In the genomic region with DNA sequence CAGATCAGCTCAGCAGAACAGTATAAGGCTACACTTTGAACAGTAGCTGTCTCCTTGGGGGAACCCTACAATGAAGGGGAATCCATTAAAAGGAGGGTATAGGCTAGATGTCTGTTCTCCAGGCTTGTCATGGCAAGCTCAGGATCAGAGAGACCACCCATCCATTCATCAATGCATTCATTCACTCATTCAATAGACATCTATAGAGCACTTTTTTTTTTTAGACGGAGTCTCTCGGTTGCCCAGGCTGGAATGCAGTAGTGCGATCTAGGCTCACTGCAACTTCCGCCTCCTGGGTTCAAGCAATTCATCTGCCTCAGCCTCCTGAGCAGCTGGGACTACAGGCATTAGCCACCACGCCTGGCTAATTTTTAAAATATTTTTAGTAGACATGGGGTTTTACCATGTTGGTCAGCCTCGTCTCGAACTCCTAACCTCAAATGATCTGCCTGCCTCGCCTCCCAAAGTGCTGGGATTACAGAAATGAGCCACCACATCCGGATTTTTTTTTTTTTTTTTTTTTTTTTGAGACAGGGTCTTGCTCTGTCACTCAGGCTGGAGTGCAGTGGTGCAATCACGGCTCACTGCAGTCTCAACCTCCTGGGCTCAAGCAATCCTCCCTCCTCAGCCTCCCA, we compare ENCODE assay signal across 1 cellular context.
TF ChIP-seq lines count a peak whose summit lies in the region.

No MANE protein-coding gene starts in this region.

TF ChIP-seq in GM12878, 131 proteins besides CTCF, POLR2A, EP300 and RAD21:
- TF ChIP-seq, protein P1, sequence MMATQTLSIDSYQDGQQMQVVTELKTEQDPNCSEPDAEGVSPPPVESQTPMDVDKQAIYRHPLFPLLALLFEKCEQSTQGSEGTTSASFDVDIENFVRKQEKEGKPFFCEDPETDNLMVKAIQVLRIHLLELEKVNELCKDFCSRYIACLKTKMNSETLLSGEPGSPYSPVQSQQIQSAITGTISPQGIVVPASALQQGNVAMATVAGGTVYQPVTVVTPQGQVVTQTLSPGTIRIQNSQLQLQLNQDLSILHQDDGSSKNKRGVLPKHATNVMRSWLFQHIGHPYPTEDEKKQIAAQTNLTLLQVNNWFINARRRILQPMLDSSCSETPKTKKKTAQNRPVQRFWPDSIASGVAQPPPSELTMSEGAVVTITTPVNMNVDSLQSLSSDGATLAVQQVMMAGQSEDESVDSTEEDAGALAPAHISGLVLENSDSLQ (IDR thresholded peaks at IDR 0.05) = peak; percentile 90
- TF ChIP-seq ATF2 (IDR thresholded peaks at IDR 0.05; ENCODE audit: low read length) (peak; percentile 49; the same call in 1 of the 2 replicates), ZNF384 (IDR thresholded peaks at IDR 0.05; ENCODE audit: borderline replicate concordance, low read depth, low read length) (peak; percentile 49; the same call in 1 of the 2 replicates), PAX5 (IDR thresholded peaks at IDR 0.05; ENCODE audit: borderline replicate concordance, low read depth, low read length) (peak; percentile 34; the same call in 1 of the 2 replicates), IKZF2 (IDR thresholded peaks at IDR 0.05) (peak in 1 of 2 experiments; percentile 11; a peak in 1 of 4 replicates), MLLT1 (IDR thresholded peaks at IDR 0.05) (peak; percentile 9; the same call in 1 of the 2 replicates), CREM (IDR thresholded peaks at IDR 0.05; ENCODE audit: low read depth) (peak; percentile 36; the same call in 1 of the 2 replicates), JUNB (IDR thresholded peaks at IDR 0.05) (peak; percentile 67), ETV6 (conservative IDR thresholded peaks at IDR 0.05 in 1 of 2, IDR thresholded peaks at IDR 0.05 in 1 of 2; ENCODE audit: borderline replicate concordance in 1 of 2, low read depth in 1 of 2) (0 out of 4 replicates have a peak, but pooled peaks of 1 of the 2 experiments have one; percentile 2), RUNX3 (IDR thresholded peaks at IDR 0.05; ENCODE audit: low read length) (peak; percentile 79), EED (IDR thresholded peaks at IDR 0.05; ENCODE audit: low read depth) (peak; percentile 65; the same call in 1 of the 2 replicates), MEF2A (IDR thresholded peaks at IDR 0.05; ENCODE audit: insufficient read depth, low read depth, low read length) (0 out of 2 replicates have a peak, but pooled peaks have one; percentile 53), ZNF24 (IDR thresholded peaks at IDR 0.05) (peak; percentile 64; the same call in 1 of the 2 replicates), NR2F1 (conservative IDR thresholded peaks at IDR 0.05) (0 out of 2 replicates have a peak, but pooled peaks have one; percentile 17)
- TF ChIP-seq, protein P2, sequence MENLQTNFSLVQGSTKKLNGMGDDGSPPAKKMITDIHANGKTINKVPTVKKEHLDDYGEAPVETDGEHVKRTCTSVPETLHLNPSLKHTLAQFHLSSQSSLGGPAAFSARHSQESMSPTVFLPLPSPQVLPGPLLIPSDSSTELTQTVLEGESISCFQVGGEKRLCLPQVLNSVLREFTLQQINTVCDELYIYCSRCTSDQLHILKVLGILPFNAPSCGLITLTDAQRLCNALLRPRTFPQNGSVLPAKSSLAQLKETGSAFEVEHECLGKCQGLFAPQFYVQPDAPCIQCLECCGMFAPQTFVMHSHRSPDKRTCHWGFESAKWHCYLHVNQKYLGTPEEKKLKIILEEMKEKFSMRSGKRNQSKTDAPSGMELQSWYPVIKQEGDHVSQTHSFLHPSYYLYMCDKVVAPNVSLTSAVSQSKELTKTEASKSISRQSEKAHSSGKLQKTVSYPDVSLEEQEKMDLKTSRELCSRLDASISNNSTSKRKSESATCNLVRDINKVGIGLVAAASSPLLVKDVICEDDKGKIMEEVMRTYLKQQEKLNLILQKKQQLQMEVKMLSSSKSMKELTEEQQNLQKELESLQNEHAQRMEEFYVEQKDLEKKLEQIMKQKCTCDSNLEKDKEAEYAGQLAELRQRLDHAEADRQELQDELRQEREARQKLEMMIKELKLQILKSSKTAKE (IDR thresholded peaks at IDR 0.05; ENCODE audit: low read depth, poor library complexity, severe bottlenecking) = peak; percentile 53
- TF ChIP-seq, protein P3, sequence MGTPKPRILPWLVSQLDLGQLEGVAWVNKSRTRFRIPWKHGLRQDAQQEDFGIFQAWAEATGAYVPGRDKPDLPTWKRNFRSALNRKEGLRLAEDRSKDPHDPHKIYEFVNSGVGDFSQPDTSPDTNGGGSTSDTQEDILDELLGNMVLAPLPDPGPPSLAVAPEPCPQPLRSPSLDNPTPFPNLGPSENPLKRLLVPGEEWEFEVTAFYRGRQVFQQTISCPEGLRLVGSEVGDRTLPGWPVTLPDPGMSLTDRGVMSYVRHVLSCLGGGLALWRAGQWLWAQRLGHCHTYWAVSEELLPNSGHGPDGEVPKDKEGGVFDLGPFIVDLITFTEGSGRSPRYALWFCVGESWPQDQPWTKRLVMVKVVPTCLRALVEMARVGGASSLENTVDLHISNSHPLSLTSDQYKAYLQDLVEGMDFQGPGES (IDR thresholded peaks at IDR 0.05) = 0 out of 2 replicates have a peak, but pooled peaks have one; percentile 37
- TF ChIP-seq, protein P4, sequence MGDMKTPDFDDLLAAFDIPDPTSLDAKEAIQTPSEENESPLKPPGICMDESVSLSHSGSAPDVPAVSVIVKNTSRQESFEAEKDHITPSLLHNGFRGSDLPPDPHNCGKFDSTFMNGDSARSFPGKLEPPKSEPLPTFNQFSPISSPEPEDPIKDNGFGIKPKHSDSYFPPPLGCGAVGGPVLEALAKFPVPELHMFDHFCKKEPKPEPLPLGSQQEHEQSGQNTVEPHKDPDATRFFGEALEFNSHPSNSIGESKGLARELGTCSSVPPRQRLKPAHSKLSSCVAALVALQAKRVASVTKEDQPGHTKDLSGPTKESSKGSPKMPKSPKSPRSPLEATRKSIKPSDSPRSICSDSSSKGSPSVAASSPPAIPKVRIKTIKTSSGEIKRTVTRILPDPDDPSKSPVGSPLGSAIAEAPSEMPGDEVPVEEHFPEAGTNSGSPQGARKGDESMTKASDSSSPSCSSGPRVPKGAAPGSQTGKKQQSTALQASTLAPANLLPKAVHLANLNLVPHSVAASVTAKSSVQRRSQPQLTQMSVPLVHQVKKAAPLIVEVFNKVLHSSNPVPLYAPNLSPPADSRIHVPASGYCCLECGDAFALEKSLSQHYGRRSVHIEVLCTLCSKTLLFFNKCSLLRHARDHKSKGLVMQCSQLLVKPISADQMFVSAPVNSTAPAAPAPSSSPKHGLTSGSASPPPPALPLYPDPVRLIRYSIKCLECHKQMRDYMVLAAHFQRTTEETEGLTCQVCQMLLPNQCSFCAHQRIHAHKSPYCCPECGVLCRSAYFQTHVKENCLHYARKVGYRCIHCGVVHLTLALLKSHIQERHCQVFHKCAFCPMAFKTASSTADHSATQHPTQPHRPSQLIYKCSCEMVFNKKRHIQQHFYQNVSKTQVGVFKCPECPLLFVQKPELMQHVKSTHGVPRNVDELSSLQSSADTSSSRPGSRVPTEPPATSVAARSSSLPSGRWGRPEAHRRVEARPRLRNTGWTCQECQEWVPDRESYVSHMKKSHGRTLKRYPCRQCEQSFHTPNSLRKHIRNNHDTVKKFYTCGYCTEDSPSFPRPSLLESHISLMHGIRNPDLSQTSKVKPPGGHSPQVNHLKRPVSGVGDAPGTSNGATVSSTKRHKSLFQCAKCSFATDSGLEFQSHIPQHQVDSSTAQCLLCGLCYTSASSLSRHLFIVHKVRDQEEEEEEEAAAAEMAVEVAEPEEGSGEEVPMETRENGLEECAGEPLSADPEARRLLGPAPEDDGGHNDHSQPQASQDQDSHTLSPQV (IDR thresholded peaks at IDR 0.05) = peak; percentile 62; the same call in 1 of the 2 replicates
